ENCODE assay signal across 8 cellular contexts in genomic region chr7:65750511-65751344, GRCh38.
DNase-seq lines count a peak whose midpoint lies in the region; ATAC-seq and TF ChIP-seq lines count a peak whose summit lies in the region.

No MANE protein-coding gene starts in this region.

- no peaks in the 10 kb centered on the region for H3K9me3 ChIP-seq in left lung

- CTCF ChIA-PET in activated CD4-positive, alpha-beta T cell treated with anti-CD3 and anti-CD28 coated beads, Interleukin-2, amount 10 ng/mL, durations not matched to agents 7 days and 5 days (lab: Charles Lee) = interaction anchor here (1.3 kb wide), 1 partner anchor 18 kb away, joined by 4 read pairs; no protein-coding TSS in a partner anchor

- H3K4me3 ChIP-seq in coronary artery = peak overlapping the region; percentile 82
- peak overlapping the region; percentile 97 to 98 for H3K4me3 ChIP-seq in left lung

- peaks cover 4 to 34% of the 10 kb centered on the region in 2 donors for H3K4me1 ChIP-seq in left lung

- H3K27me3 ChIP-seq in left lung = no peaks in the 10 kb centered on the region

- H3K27ac Mint-ChIP-seq in CD14-positive monocyte = peak overlapping the region; percentile 89 to 94 (median 90)
- peak overlapping the region; percentile 99 for H3K27ac Mint-ChIP-seq in activated CD4-positive, alpha-beta T cell treated with anti-CD3 and anti-CD28 coated beads, Interleukin-2, amount 10 ng/mL, durations not matched to agents 7 days and 5 days

- H3K27ac ChIP-seq in coronary artery (peak overlapping the region; percentile 85 to 94), left lung (peak overlapping the region; percentile 86 to 88)

- no peaks in the 10 kb centered on the region for H3K9me3 Mint-ChIP-seq in CD14-positive monocyte
- H3K9me3 Mint-ChIP-seq in activated CD4-positive, alpha-beta T cell treated with anti-CD3 and anti-CD28 coated beads, Interleukin-2, amount 10 ng/mL, durations not matched to agents 7 days and 5 days = no peaks in the 10 kb centered on the region

- DNase-seq in CD14-positive monocyte (ENCODE audit: low spot score) (peak; percentile 83), NCI-H526 treated with DMSO at 0.1 percent for 48 hours (lab: John Stamatoyannopoulos, UW) (peak; percentile 79), coronary artery (ENCODE audit: low spot score) (peak; percentile 93), left lung (peak; percentile 92 to 99)
- peak; percentile 90 for DNase-seq in activated CD4-positive, alpha-beta T cell treated with anti-CD3 and anti-CD28 coated beads, Interleukin-2, amount 10 ng/mL, durations not matched to agents 7 days and 5 days
- peak; percentile 78 for DNase-seq in stimulated activated CD4-positive, alpha-beta T cell treated with anti-CD3 and anti-CD28 coated beads, Interleukin-2, amount 100 ng/mL, for 4 hours (ENCODE audit: low read depth)

- TF ChIP-seq CTCF in CD14-positive monocyte (IDR thresholded peaks at IDR 0.05) = no peak
- no peak for TF ChIP-seq CTCF in coronary artery (IDR thresholded peaks at IDR 0.05)
- TF ChIP-seq CTCF in left lung (IDR thresholded peaks at IDR 0.05) = peak in 1 of 2 donors; percentile 59

- H3K4me1 Mint-ChIP-seq in CD14-positive monocyte = peaks cover 15% of the 10 kb centered on the region
- peaks cover 30% of the 10 kb centered on the region for H3K4me1 Mint-ChIP-seq in activated CD4-positive, alpha-beta T cell treated with anti-CD3 and anti-CD28 coated beads, Interleukin-2, amount 10 ng/mL, durations not matched to agents 7 days and 5 days

- H3K36me3 Mint-ChIP-seq in CD14-positive monocyte = peaks cover 9 to 12% of the 10 kb centered on the region in 2 donors
- peaks cover 16% of the 10 kb centered on the region for H3K36me3 Mint-ChIP-seq in activated CD4-positive, alpha-beta T cell treated with anti-CD3 and anti-CD28 coated beads, Interleukin-2, amount 10 ng/mL, durations not matched to agents 7 days and 5 days (ENCODE audit: low read depth)

- peaks cover 0 to 8% of the 10 kb centered on the region in 2 donors for H3K36me3 ChIP-seq in left lung

- peak overlapping the region; percentile 87 to 98 for H3K4me3 Mint-ChIP-seq in CD14-positive monocyte
- peak overlapping the region; percentile 92 for H3K4me3 Mint-ChIP-seq in activated CD4-positive, alpha-beta T cell treated with anti-CD3 and anti-CD28 coated beads, Interleukin-2, amount 10 ng/mL, durations not matched to agents 7 days and 5 days

- POLR2A ChIA-PET in activated CD4-positive, alpha-beta T cell treated with anti-CD3 and anti-CD28 coated beads, Interleukin-2, amount 10 ng/mL, durations not matched to agents 7 days and 5 days (lab: Charles Lee) = no interaction called here

- intact Hi-C loops in CD14-positive monocyte (cut with micrococcal nuclease) (loop anchor here (5.0 to 10.0 kb wide), 3 partner anchors 232 to 1554 kb away; partner anchors contain the start of gene GUSB (in 1 of the 2)), left lung (cut with DNase I) (no loop called here)

- peaks cover 0 to 2% (median 0%) of the 10 kb centered on the region in 3 donors for H3K27me3 Mint-ChIP-seq in CD14-positive monocyte (ENCODE audit: low read depth in 3 of 3)
- no peaks in the 10 kb centered on the region for H3K27me3 Mint-ChIP-seq in activated CD4-positive, alpha-beta T cell treated with anti-CD3 and anti-CD28 coated beads, Interleukin-2, amount 10 ng/mL, durations not matched to agents 7 days and 5 days

- peak; percentile 99 for ATAC-seq in GM19395 (IDR thresholded peaks at IDR 0.05; ENCODE audit: unreplicated experiment)
- ATAC-seq in HG03521 (IDR thresholded peaks at IDR 0.05; ENCODE audit: unreplicated experiment) = peak; percentile 99
- peak; percentile 99 for ATAC-seq in left lung

Comparison
In these comparisons a context has a peak if more than half of its experiments do, and no peak if none do; other contexts are left out.
1. Peak in every context shown above with its lines: DNase-seq, ATAC-seq, H3K4me3 ChIP-seq and H3K27ac ChIP-seq.
2. intact Hi-C loops: an anchor here in CD14-positive monocyte (5.0 to 10.0 kb wide); none called in left lung.